ENCODE assay signal across 14 cellular contexts in the genomic region with DNA sequence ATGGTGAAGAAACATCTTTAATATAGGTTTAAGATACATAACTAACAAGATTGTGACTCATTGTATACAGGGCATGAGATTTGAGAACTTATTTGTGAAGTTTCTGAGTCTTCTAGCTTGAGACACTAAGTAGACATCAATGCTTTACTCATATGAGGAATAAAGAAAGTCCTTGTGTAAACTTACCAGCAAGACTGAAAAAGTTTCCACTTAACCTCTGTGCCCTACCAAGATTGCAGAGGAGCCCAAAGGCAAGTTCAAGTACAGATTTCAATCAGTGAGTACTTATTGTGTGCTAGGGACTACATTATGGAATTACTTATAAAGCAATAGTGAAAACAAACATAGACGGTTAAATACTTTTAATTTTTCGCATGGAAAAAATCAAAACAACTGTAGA.
DNase-seq lines count a peak whose midpoint lies in the region; ATAC-seq and FAIRE-seq lines count a peak whose summit lies in the region.
"Had no signal": no experiment of that assay in that cellular context is flagged by ENCODE, and none has a peak within 500 bp of the region (broad histone marks: within the 10 kb centered on the region; RNA-seq: fewer than 3 reads in every experiment).

No MANE protein-coding gene starts in this region.

- peak overlapping the region; percentile 17 for H3K27ac Mint-ChIP-seq in activated T-helper 2 cell treated with anti-CD3 and anti-CD28 coated beads, Interferon-gamma antibody, Interleukin-2, Interleukin-4, amounts not matched to agents 10 μg/mL and 5 μg/mL and 100 μg/mL, durations not matched to agents 14 hours and 24 hours and 36 hours
- H3K27ac Mint-ChIP-seq: mesothelial cell of epicardium had no signal

- H3K9me3 Mint-ChIP-seq in activated T-helper 2 cell treated with anti-CD3 and anti-CD28 coated beads, Interferon-gamma antibody, Interleukin-2, Interleukin-4, amounts not matched to agents 10 μg/mL and 5 μg/mL and 100 μg/mL, durations not matched to agents 14 hours and 24 hours and 36 hours: no peaks in the 10 kb centered on the region
- H3K9me3 Mint-ChIP-seq: mesothelial cell of epicardium had no signal

- ATAC-seq in GM19395 (IDR thresholded peaks at IDR 0.05; ENCODE audit: unreplicated experiment) (peak; percentile 42), HG02763 (IDR thresholded peaks at IDR 0.05; ENCODE audit: unreplicated experiment) (peak; percentile 30)

- peaks cover 14% of the 10 kb centered on the region for H3K4me1 Mint-ChIP-seq in activated T-helper 2 cell treated with anti-CD3 and anti-CD28 coated beads, Interferon-gamma antibody, Interleukin-2, Interleukin-4, amounts not matched to agents 10 μg/mL and 5 μg/mL and 100 μg/mL, durations not matched to agents 14 hours and 24 hours and 36 hours (ENCODE audit: low read depth)
- H3K4me1 Mint-ChIP-seq: mesothelial cell of epicardium had no signal

- FAIRE-seq in GM18507 (lab: Jason Lieb, UNC): peak; percentile 31
- FAIRE-seq: G401.6 had no signal

- DNase-seq in GM18507 (ENCODE audit: extremely low spot score, insufficient read length, low read depth) (no peak), HPDE6-E6E7 (ENCODE audit: extremely low spot score) (no peak), dedifferentiated amniotic fluid mesenchymal stem cell (ENCODE audit: extremely low spot score) (no peak)
- no peak for DNase-seq in activated T-helper 2 cell treated with anti-CD3 and anti-CD28 coated beads, Interferon-gamma antibody, Interleukin-2, Interleukin-4, amounts not matched to agents 10 μg/mL and 5 μg/mL and 100 μg/mL, durations not matched to agents 14 hours and 24 hours and 36 hours (ENCODE audit: low spot score)
- no peak for DNase-seq in activated CD4-positive, alpha-beta T cell treated with anti-CD3 and anti-CD28 coated beads for 1 hour
- DNase-seq: AML-193, cerebellar nuclear complex, HCEC 1CT, hippocampal formation, NCI-H146 had no signal

- no peak overlapping the region for H3K4me3 Mint-ChIP-seq in activated T-helper 2 cell treated with anti-CD3 and anti-CD28 coated beads, Interferon-gamma antibody, Interleukin-2, Interleukin-4, amounts not matched to agents 10 μg/mL and 5 μg/mL and 100 μg/mL, durations not matched to agents 14 hours and 24 hours and 36 hours (ENCODE audit: low read depth)
- H3K4me3 Mint-ChIP-seq: mesothelial cell of epicardium had no signal

- no peaks in the 10 kb centered on the region for H3K27me3 Mint-ChIP-seq in activated T-helper 2 cell treated with anti-CD3 and anti-CD28 coated beads, Interferon-gamma antibody, Interleukin-2, Interleukin-4, amounts not matched to agents 10 μg/mL and 5 μg/mL and 100 μg/mL, durations not matched to agents 14 hours and 24 hours and 36 hours (ENCODE audit: low read depth)

- H3K36me3 Mint-ChIP-seq in activated T-helper 2 cell treated with anti-CD3 and anti-CD28 coated beads, Interferon-gamma antibody, Interleukin-2, Interleukin-4, amounts not matched to agents 10 μg/mL and 5 μg/mL and 100 μg/mL, durations not matched to agents 14 hours and 24 hours and 36 hours (ENCODE audit: low read depth): no peaks in the 10 kb centered on the region
- H3K36me3 Mint-ChIP-seq: mesothelial cell of epicardium had no signal

- intact Hi-C loops in activated T-helper 2 cell treated with anti-CD3 and anti-CD28 coated beads, Interferon-gamma antibody, Interleukin-2, Interleukin-4, amounts not matched to agents 10 μg/mL and 5 μg/mL and 100 μg/mL, durations not matched to agents 14 hours and 24 hours and 36 hours (cut with micrococcal nuclease): no loop called here
